Comparison of ENCODE assay signal across 10 cellular contexts in genomic region chr2:86274265-86274917, GRCh38.
A peak's percentile ranks its signal among the peaks of the same experiment; 100 is the strongest.
DNase-seq lines count a peak whose midpoint lies in the region; ATAC-seq, FAIRE-seq and TF ChIP-seq lines count a peak whose summit lies in the region.
"Had no signal": no experiment of that assay in that cellular context is flagged by ENCODE, and none has a peak within 500 bp of the region (broad histone marks: within the 10 kb centered on the region; RNA-seq: fewer than 3 reads in every experiment).

No MANE protein-coding gene starts in this region.

- H3K9me3 ChIP-seq in small intestine (ENCODE audit: control insufficient read depth, low read depth), result no peaks in the 10 kb centered on the region

- H3K4me1 ChIP-seq in small intestine (ENCODE audit: control insufficient read depth in 2 of 2, insufficient read depth in 1 of 2, low read depth in 1 of 2, low read length in 1 of 2), result peaks cover 10% of the 10 kb centered on the region in 2 donors

- H3K9me3 Mint-ChIP-seq in brain, result peaks cover 24 to 44% (median 39%) of the 10 kb centered on the region in 5 experiments

- peak; percentile 49 for ATAC-seq in HG03565 (IDR thresholded peaks at IDR 0.05; ENCODE audit: unreplicated experiment)

- FAIRE-seq in small intestine (lab: Jason Lieb, UNC), result no peak

- H3K27me3 ChIP-seq in small intestine (ENCODE audit: control insufficient read depth in 2 of 2, insufficient read depth in 2 of 2, low read length in 2 of 2), result no peaks in the 10 kb centered on the region
- H3K27me3 ChIP-seq: adrenal gland had no signal

- H3K36me3 ChIP-seq in small intestine (ENCODE audit: control insufficient read depth in 2 of 2, insufficient read depth in 2 of 2, low read length in 2 of 2), result no peaks in the 10 kb centered on the region
- H3K36me3 ChIP-seq: adrenal gland had no signal

- H3K4me1 Mint-ChIP-seq in brain, result peaks cover 26% of the 10 kb centered on the region

- H3K4me3 Mint-ChIP-seq in brain, result no peak overlapping the region

- H3K27ac Mint-ChIP-seq in brain, result peak overlapping the region in 3 of 5 experiments; percentile 59 to 85 (median 73)

- peak overlapping the region in 1 of 2 donors; percentile 48 for H3K27ac ChIP-seq in small intestine (ENCODE audit: low read depth in 1 of 2, low read length in 1 of 2)

- no peaks in the 10 kb centered on the region for H3K27me3 Mint-ChIP-seq in brain

- H3K36me3 Mint-ChIP-seq in brain, result peaks cover 78% of the 10 kb centered on the region

- 33 to 48% (median 39%) methylated on average over 5 of the region's 5 CpGs for WGBS in small intestine, 3 donors

- no peak overlapping the region for H3K4me3 ChIP-seq in small intestine (ENCODE audit: low read depth in 1 of 2, low read length in 2 of 2)
- H3K4me3 ChIP-seq: adrenal gland had no signal

- TF ChIP-seq CTCF in brain (conservative IDR thresholded peaks at IDR 0.05), result no peak

- DNase-seq in SIG-M5 treated with dmso at 0.1 percent for 504 hours (lab: John Stamatoyannopoulos, UW; ENCODE audit: unreplicated experiment) (peak; percentile 19), SIG-M5 (lab: John Stamatoyannopoulos, UW) (no peak), small intestine (peak; percentile 26), DMS79 (lab: John Stamatoyannopoulos, UW) (no peak), SHP77 treated with DMSO at 0.1 percent for 48 hours (lab: John Stamatoyannopoulos, UW) (no peak), GM19238 (ENCODE audit: insufficient read length, low spot score) (no peak)
- DNase-seq: 8988T had no signal

Comparison
In these comparisons a context has a peak if more than half of its experiments do, and no peak if none do; other contexts are left out.
1. DNase-seq: peak in SIG-M5 treated with dmso at 0.1 percent for 504 hours (single experiment) and small intestine (single experiment); none in SIG-M5 (single experiment), DMS79 (single experiment), SHP77 treated with DMSO at 0.1 percent for 48 hours (single experiment) and GM19238 (single experiment).